In genomic region chr22:32631507-32632245, GRCh38 we compare ENCODE assay signal across 23 cellular contexts.
DNase-seq lines count a peak whose midpoint lies in the region; ATAC-seq and TF ChIP-seq lines count a peak whose summit lies in the region.
"Had no signal": no experiment of that assay in that cellular context is flagged by ENCODE, and none has a peak within 500 bp of the region (broad histone marks: within the 10 kb centered on the region; RNA-seq: fewer than 3 reads in every experiment).

No MANE protein-coding gene starts in this region.

- peaks cover 13% of the 10 kb centered on the region for H3K27me3 Mint-ChIP-seq in activated T-cell treated with anti-CD3 and anti-CD28 coated beads, Interleukin-2, amount 50 U/mL, for 24 hours

- H3K36me3 Mint-ChIP-seq in activated T-cell treated with anti-CD3 and anti-CD28 coated beads, Interleukin-2, amount 50 U/mL, for 24 hours (ENCODE audit: low read depth), result no peaks in the 10 kb centered on the region

- TF ChIP-seq POLR2A in esophagus muscularis mucosa (IDR thresholded peaks at IDR 0.05; ENCODE audit: low read depth), result no peak

- H3K36me3 ChIP-seq in OCI-LY3 (replicated peaks; ENCODE audit: low read depth, low read length) (no peaks in the 10 kb centered on the region), esophagus muscularis mucosa (no peaks in the 10 kb centered on the region)
- H3K36me3 ChIP-seq: adrenal gland, BE2C, tibial artery, WERI-Rb-1 had no signal

- peak overlapping the region; percentile 10; the same call in 1 of the 2 replicates for H3K4me3 ChIP-seq in OCI-LY3 (ENCODE audit: low read length)
- no peak overlapping the region for H3K4me3 ChIP-seq in esophagus muscularis mucosa
- H3K4me3 ChIP-seq: adrenal gland, body of pancreas, dorsolateral prefrontal cortex, GM23338, tibial artery had no signal

- H3K4me1 ChIP-seq in OCI-LY3 (ENCODE audit: low read length) (peaks cover 16% of the 10 kb centered on the region), esophagus muscularis mucosa (peaks cover 17 to 39% (median 30%) of the 10 kb centered on the region in 4 donors)
- H3K4me1 ChIP-seq: adrenal gland, BE2C, body of pancreas had no signal

- H3K79me2 ChIP-seq in OCI-LY3 (ENCODE audit: low read length), result no peaks in the 10 kb centered on the region

- H3K27me3 ChIP-seq in OCI-LY3 (ENCODE audit: low read depth, low read length) (peaks cover 6% of the 10 kb centered on the region; the same call in 1 of the 2 replicates), esophagus muscularis mucosa (no peaks in the 10 kb centered on the region)
- H3K27me3 ChIP-seq: adrenal gland, BE2C, body of pancreas, dorsolateral prefrontal cortex, tibial artery had no signal

- H3K27ac ChIP-seq in OCI-LY3 (ENCODE audit: low read length) (no peak overlapping the region), esophagus muscularis mucosa (replicated peaks in 1 of 4) (peak overlapping the region; percentile 12 to 51 (median 28))
- H3K27ac ChIP-seq: body of pancreas, dorsolateral prefrontal cortex, HL-60, tibial artery, WERI-Rb-1 had no signal

- intact Hi-C loops in esophagus muscularis mucosa (cut with DNase I) (no loop called here), head of caudate nucleus (cut with DNase I) (no loop called here)

- 93% methylated on average over 4 of the region's 5 CpGs for WGBS in esophagus muscularis mucosa

- no peak for DNase-seq in activated T-cell treated with anti-CD3 and anti-CD28 coated beads, Interleukin-2, amount 50 U/mL, for 24 hours
- no peak for DNase-seq in activated T-cell treated with anti-CD3 and anti-CD28 coated beads, Interleukin-2, amount 50 U/mL, for 48 hours
- DNase-seq in esophagus muscularis mucosa (ENCODE audit: extremely low spot score) (no peak), head of caudate nucleus (no peak), LoVo (ENCODE audit: low spot score) (no peak), KG1 (lab: John Stamatoyannopoulos, UW) (no peak)
- DNase-seq in stimulated activated naive CD8-positive, alpha-beta T cell treated with anti-CD3 and anti-CD28 coated beads, Interleukin-15, Interleukin-2, amounts not matched to agents 100 U/mL and 50 U/mL, for 24 hours, result no peak
- DNase-seq: activated CD4-positive, alpha-beta T cell treated with anti-CD3 and anti-CD28 coated beads, Interleukin-2, amount 50 U/mL, for 48 hours; activated gamma-delta T cell treated with Interleukin-2 at 50 U/mL for 16 hours; adrenal gland; BE2C; body of pancreas; dorsolateral prefrontal cortex; kidney glomerular epithelial cell; mesendoderm; NCI-H446 treated with DMSO at 0.1 percent for 48 hours; stimulated activated naive CD4-positive, alpha-beta T cell; tibial artery; WERI-Rb-1 had no signal

- no peaks in the 10 kb centered on the region for H3K9me3 ChIP-seq in OCI-LY3 (ENCODE audit: insufficient read depth, low read length)
- no peaks in the 10 kb centered on the region for H3K9me3 ChIP-seq in esophagus muscularis mucosa
- H3K9me3 ChIP-seq: adrenal gland, BE2C, body of pancreas, tibial artery had no signal

- TF ChIP-seq EP300 in esophagus muscularis mucosa (IDR thresholded peaks at IDR 0.05), result no peak

- H3K4me1 Mint-ChIP-seq in activated T-cell treated with anti-CD3 and anti-CD28 coated beads, Interleukin-2, amount 50 U/mL, for 24 hours (ENCODE audit: low read depth), result peaks cover 14% of the 10 kb centered on the region

- no peak overlapping the region for H3K4me3 Mint-ChIP-seq in activated T-cell treated with anti-CD3 and anti-CD28 coated beads, Interleukin-2, amount 50 U/mL, for 24 hours
- H3K4me3 Mint-ChIP-seq: GM23338 had no signal

- H4K20me1 ChIP-seq in OCI-LY3 (ENCODE audit: insufficient read depth, low read length), result no peaks in the 10 kb centered on the region

- peak; percentile 70 for ATAC-seq in stimulated activated naive CD8-positive, alpha-beta T cell treated with anti-CD3 and anti-CD28 coated beads, Interleukin-15, Interleukin-2, amounts not matched to agents 100 U/mL and 50 U/mL, for 24 hours
- ATAC-seq: body of pancreas, GM23338, sciatic nerve had no signal

- H3K4me2 ChIP-seq in OCI-LY3 (ENCODE audit: low read length), result peak overlapping the region; percentile 47
- H3K4me2 ChIP-seq: GM23338 had no signal

- peak overlapping the region; percentile 73 for H3K27ac Mint-ChIP-seq in activated T-cell treated with anti-CD3 and anti-CD28 coated beads, Interleukin-2, amount 50 U/mL, for 24 hours
- H3K27ac Mint-ChIP-seq: GM23338 had no signal

- H2AFZ ChIP-seq in OCI-LY3 (ENCODE audit: low read depth, low read length), result peak overlapping the region; percentile 29; the same call in 1 of the 2 replicates
- H2AFZ ChIP-seq: GM23338 had no signal

- no peaks in the 10 kb centered on the region for H3K9me3 Mint-ChIP-seq in activated T-cell treated with anti-CD3 and anti-CD28 coated beads, Interleukin-2, amount 50 U/mL, for 24 hours
- H3K9me3 Mint-ChIP-seq: GM23338 had no signal

- no peak overlapping the region for H3K9ac ChIP-seq in OCI-LY3 (ENCODE audit: low read length)

- TF ChIP-seq CTCF in OCI-LY3 (IDR thresholded peaks at IDR 0.05; ENCODE audit: low read depth, low read length) (no peak), esophagus muscularis mucosa (IDR thresholded peaks at IDR 0.05) (no peak)
